ENCODE assay signal across 2 cellular contexts in genomic region chr7:128613366-128613765, GRCh38. TPM values are rescaled to one million over a fixed set of nuclear protein-coding genes. Genes with fewer than 3 reads are reported as not detected.
"Had no signal": no experiment of that assay in that cellular context is flagged by ENCODE, and none has a peak within 500 bp of the region (broad histone marks: within the 10 kb centered on the region; RNA-seq: fewer than 3 reads in every experiment).

No MANE protein-coding gene starts in this region.

RNA-seq across cellular contexts. Expression of gene GARIN1A, which starts 58.7 kb away (rescaled TPM):
- total RNA-seq: H7, HepG2 had no signal
